Comparison of ENCODE assay signal across 9 cellular contexts in genomic region chr12:112747501-112747900, GRCh38.
"Had no signal": no experiment of that assay in that cellular context is flagged by ENCODE, and none has a peak within 500 bp of the region (broad histone marks: within the 10 kb centered on the region; RNA-seq: fewer than 3 reads in every experiment).

No MANE protein-coding gene starts in this region.

- H3K36me3 ChIP-seq: HAP-1 had no signal

- H3K4me3 ChIP-seq: GM23248, GM23338, HAP-1 had no signal

- DNase-seq: GM23248, GOT3, H7, H9, HCEC 1CT, HFFc6 had no signal

- H3K9ac ChIP-seq: GM23248 had no signal

- H3K4me1 ChIP-seq: HAP-1 had no signal

- H2AFZ ChIP-seq: GM23248, GM23338 had no signal

- H3K4me2 ChIP-seq: GM23338 had no signal

- H3K27ac ChIP-seq: GM23248 had no signal

- H3K9me3 Mint-ChIP-seq: GM23338, H9 had no signal

- H3K9me3 ChIP-seq: HAP-1 had no signal

- H3K4me3 Mint-ChIP-seq: GM23338, H9, HFFc6 had no signal

- H3K27ac Mint-ChIP-seq: GM23338, H9, HFFc6 had no signal

- ATAC-seq: GM23338, HCT116 had no signal
